In the genomic region with DNA sequence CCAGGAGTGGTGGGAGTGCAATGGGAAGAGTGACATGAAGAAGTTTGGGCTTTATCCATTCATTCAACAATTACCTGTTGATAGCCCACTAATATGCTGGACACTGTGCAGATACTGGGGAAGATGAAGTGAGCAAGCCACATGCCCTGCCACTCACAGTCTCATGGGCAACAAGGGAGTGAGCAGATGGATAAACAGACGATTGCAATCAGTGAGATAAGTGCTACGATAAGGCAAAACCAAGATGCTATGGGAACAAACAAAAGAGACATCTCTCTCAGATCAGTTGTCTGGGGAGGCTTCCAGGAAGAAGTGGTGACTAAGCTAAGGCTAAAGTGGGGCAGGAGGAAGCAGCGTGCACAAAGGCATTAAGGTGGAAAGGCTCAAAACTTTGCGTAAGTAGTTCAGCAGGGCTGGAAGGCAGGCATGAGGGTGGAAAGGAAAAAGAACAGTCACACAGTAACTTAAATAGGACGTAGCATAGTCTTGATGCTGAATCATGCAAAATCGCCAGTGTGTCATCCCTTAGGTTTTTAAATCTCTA, we compare ENCODE assay signal across 1 cellular context.
TF ChIP-seq lines count a peak whose summit lies in the region.

No MANE protein-coding gene starts in this region.

TF ChIP-seq in K562, 482 proteins besides CTCF, POLR2A, EP300 and RAD21 (continued from another document):
- TF ChIP-seq, protein P1, sequence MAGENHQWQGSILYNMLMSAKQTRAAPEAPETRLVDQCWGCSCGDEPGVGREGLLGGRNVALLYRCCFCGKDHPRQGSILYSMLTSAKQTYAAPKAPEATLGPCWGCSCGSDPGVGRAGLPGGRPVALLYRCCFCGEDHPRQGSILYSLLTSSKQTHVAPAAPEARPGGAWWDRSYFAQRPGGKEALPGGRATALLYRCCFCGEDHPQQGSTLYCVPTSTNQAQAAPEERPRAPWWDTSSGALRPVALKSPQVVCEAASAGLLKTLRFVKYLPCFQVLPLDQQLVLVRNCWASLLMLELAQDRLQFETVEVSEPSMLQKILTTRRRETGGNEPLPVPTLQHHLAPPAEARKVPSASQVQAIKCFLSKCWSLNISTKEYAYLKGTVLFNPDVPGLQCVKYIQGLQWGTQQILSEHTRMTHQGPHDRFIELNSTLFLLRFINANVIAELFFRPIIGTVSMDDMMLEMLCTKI (IDR thresholded peaks at IDR 0.05; ENCODE audit: partially characterized antibody), result no peak
- TF ChIP-seq EP400 (IDR thresholded peaks at IDR 0.05), result no peak; the same call in 1 of the 2 replicates
- TF ChIP-seq ZNF134 (CRISPR knock-in tag; conservative IDR thresholded peaks at IDR 0.05), result no peak
- TF ChIP-seq KLF1 (tag; IDR thresholded peaks at IDR 0.05), result no peak
- no peak for TF ChIP-seq ZNF197 (CRISPR knock-in tag; IDR thresholded peaks at IDR 0.05; ENCODE audit: low read depth)
- TF ChIP-seq, protein P2, sequence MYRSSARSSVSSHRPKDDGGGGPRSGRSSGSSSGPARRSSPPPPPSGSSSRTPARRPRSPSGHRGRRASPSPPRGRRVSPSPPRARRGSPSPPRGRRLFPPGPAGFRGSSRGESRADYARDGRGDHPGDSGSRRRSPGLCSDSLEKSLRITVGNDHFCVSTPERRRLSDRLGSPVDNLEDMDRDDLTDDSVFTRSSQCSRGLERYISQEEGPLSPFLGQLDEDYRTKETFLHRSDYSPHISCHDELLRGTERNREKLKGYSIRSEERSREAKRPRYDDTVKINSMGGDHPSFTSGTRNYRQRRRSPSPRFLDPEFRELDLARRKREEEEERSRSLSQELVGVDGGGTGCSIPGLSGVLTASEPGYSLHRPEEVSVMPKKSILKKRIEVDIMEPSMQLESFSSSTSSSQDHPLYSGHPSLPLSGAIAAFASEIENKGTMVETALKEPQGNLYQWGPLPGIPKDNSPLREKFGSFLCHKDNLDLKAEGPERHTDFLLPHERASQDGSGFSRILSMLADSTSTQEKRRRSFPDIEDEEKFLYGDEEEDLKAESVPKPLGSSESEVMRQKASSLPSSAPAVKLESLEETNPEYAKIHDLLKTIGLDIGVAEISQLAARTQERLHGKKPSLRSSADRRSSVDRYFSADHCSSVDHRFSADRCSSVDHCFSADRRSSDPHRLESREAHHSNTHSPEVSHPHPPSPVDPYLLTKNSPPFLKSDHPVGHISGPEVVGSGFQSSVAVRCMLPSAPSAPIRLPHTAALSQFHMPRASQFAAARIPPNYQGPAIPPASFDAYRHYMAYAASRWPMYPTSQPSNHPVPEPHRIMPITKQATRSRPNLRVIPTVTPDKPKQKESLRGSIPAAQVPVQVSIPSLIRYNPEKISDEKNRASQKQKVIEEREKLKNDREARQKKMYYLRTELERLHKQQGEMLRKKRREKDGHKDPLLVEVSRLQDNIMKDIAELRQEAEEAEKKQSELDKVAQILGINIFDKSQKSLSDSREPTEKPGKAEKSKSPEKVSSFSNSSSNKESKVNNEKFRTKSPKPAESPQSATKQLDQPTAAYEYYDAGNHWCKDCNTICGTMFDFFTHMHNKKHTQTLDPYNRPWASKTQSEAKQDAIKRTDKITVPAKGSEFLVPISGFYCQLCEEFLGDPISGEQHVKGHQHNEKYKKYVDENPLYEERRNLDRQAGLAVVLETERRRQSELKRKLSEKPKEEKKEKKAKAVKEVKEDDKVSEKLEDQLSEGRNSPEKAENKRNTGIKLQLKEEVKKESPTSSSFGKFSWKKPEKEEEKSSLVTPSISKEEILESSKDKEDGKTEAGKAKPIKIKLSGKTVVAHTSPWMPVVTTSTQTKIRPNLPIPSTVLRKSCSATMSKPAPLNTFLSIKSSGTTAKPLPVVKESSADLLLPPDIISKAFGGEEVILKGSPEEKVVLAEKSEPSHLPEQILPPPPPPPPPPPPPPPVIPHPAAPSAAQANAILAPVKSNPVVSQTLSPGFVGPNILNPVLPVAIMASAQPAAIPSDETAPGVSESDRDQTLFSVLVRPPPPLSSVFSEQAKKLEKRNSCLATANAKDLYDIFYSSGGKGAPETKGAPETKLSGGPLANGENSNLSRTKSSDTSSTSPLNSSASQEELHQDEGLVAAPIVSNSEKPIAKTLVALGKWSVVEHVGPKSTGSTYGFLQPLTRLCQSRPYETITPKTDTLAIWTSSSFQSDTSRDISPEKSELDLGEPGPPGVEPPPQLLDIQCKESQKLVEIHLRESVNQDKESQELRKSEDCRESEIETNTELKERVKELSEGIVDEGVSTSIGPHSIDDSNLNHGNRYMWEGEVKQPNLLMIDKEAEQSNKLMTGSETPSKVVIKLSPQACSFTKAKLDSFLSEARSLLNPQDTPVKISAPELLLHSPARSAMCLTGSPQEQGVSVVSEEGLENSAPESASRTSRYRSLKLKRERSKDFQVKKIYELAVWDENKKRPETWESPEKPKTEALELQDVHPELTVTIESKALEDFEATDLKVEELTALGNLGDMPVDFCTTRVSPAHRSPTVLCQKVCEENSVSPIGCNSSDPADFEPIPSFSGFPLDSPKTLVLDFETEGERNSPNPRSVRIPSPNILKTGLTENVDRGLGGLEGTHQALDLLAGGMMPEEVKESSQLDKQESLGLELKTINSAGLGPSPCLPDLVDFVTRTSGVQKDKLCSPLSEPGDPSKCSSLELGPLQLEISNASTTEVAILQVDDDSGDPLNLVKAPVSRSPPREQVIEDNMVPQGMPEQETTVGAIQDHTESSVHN (IDR thresholded peaks at IDR 0.05; ENCODE audit: borderline replicate concordance in 1 of 2, low read depth in 1 of 2), result 0 out of 4 replicates have a peak, but pooled peaks of 1 of the 2 experiments have one; percentile 25
- no peak for TF ChIP-seq ZNF431 (CRISPR knock-in tag; IDR thresholded peaks at IDR 0.05)
- no peak for TF ChIP-seq XRCC3 (IDR thresholded peaks at IDR 0.05)
- TF ChIP-seq GABPA (tag; conservative IDR thresholded peaks at IDR 0.05; ENCODE audit: low read depth), result no peak
- TF ChIP-seq ZNF165 (CRISPR knock-in tag; IDR thresholded peaks at IDR 0.05; ENCODE audit: borderline replicate concordance), result no peak
- TF ChIP-seq, protein P3, sequence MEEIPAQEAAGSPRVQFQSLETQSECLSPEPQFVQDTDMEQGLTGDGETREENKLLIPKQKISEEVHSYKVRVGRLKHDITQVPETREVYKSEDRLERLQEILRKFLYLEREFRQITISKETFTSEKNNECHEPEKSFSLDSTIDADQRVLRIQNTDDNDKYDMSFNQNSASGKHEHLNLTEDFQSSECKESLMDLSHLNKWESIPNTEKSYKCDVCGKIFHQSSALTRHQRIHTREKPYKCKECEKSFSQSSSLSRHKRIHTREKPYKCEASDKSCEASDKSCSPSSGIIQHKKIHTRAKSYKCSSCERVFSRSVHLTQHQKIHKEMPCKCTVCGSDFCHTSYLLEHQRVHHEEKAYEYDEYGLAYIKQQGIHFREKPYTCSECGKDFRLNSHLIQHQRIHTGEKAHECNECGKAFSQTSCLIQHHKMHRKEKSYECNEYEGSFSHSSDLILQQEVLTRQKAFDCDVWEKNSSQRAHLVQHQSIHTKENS (CRISPR knock-in tag; IDR thresholded peaks at IDR 0.05), result no peak
- TF ChIP-seq, protein P4, sequence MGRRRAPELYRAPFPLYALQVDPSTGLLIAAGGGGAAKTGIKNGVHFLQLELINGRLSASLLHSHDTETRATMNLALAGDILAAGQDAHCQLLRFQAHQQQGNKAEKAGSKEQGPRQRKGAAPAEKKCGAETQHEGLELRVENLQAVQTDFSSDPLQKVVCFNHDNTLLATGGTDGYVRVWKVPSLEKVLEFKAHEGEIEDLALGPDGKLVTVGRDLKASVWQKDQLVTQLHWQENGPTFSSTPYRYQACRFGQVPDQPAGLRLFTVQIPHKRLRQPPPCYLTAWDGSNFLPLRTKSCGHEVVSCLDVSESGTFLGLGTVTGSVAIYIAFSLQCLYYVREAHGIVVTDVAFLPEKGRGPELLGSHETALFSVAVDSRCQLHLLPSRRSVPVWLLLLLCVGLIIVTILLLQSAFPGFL (CRISPR knock-in tag; IDR thresholded peaks at IDR 0.05), result no peak
- no peak for TF ChIP-seq SRSF9 (IDR thresholded peaks at IDR 0.05; ENCODE audit: borderline replicate concordance, low read depth, low read length)
- peak; percentile 77 for TF ChIP-seq SMAD4 (CRISPR knock-in tag; conservative IDR thresholded peaks at IDR 0.05)
- peak; percentile 79 for TF ChIP-seq ZFP36 (IDR thresholded peaks at IDR 0.05; ENCODE audit: low read depth, low read length, partially characterized antibody)
